ENCODE assay signal across 3 cellular contexts in genomic region chr4:83255584-83255983, GRCh38.
TF ChIP-seq lines count a peak whose summit lies in the region.

No MANE protein-coding gene starts in this region.

TF ChIP-seq in Ishikawa, 13 proteins besides CTCF, POLR2A, EP300 and RAD21:
- TF ChIP-seq EGR1 (IDR thresholded peaks at IDR 0.05), result no peak
- no peak for TF ChIP-seq CEBPB (IDR thresholded peaks at IDR 0.05)
- no peak for TF ChIP-seq CREB1 (IDR thresholded peaks at IDR 0.05; ENCODE audit: low read depth)
- peak; percentile 78 for TF ChIP-seq TEAD4 (IDR thresholded peaks at IDR 0.05)
TF ChIP-seq in Ishikawa: peak in this region for 1.

TF ChIP-seq in K562, 482 proteins besides CTCF, POLR2A, EP300 and RAD21 (continues in another document):
- TF ChIP-seq ZNF584 (CRISPR knock-in tag; IDR thresholded peaks at IDR 0.05; ENCODE audit: low read depth), result peak; percentile 21; the same call in 1 of the 2 replicates
- TF ChIP-seq C11orf30 (IDR thresholded peaks at IDR 0.05; ENCODE audit: low read depth), result peak; percentile 41; the same call in 1 of the 2 replicates
- TF ChIP-seq SAFB2 (IDR thresholded peaks at IDR 0.05; ENCODE audit: borderline replicate concordance, low read depth, low read length, severe bottlenecking), result no peak
- no peak for TF ChIP-seq NR0B1 (IDR thresholded peaks at IDR 0.05; ENCODE audit: partially characterized antibody)
- no peak for TF ChIP-seq NR3C1 (CRISPR knock-in tag; IDR thresholded peaks at IDR 0.05)
- TF ChIP-seq BCLAF1 (IDR thresholded peaks at IDR 0.05; ENCODE audit: borderline replicate concordance in 1 of 2, control insufficient read depth in 1 of 2, low read depth in 2 of 2, low read length in 1 of 2), result no peak
- no peak for TF ChIP-seq HNRNPUL1 (IDR thresholded peaks at IDR 0.05; ENCODE audit: low read length)
- no peak for TF ChIP-seq CGGBP1 (CRISPR knock-in tag; IDR thresholded peaks at IDR 0.05)
- no peak for TF ChIP-seq MITF (IDR thresholded peaks at IDR 0.05)
- peak; percentile 66 for TF ChIP-seq GABPA (tag; conservative IDR thresholded peaks at IDR 0.05; ENCODE audit: low read depth)
- TF ChIP-seq DIDO1 (tag; IDR thresholded peaks at IDR 0.05; ENCODE audit: low read depth), result no peak
- no peak for TF ChIP-seq GABPB2 (CRISPR knock-in tag; conservative IDR thresholded peaks at IDR 0.05)
- no peak for TF ChIP-seq NR1H2 (CRISPR knock-in tag; IDR thresholded peaks at IDR 0.05)
- TF ChIP-seq KHSRP (IDR thresholded peaks at IDR 0.05), result no peak
- no peak for TF ChIP-seq ZNF507 (tag; conservative IDR thresholded peaks at IDR 0.05)
- 0 out of 4 replicates have a peak, but pooled peaks of 1 of the 2 experiments have one; percentile 24 for TF ChIP-seq RCOR1 (IDR thresholded peaks at IDR 0.05; ENCODE audit: borderline replicate concordance in 1 of 2, low read depth in 2 of 2, low read length in 2 of 2)
- no peak for TF ChIP-seq E2F6 (IDR thresholded peaks at IDR 0.05; ENCODE audit: borderline replicate concordance in 1 of 2, extremely low read depth in 1 of 2, insufficient read depth in 1 of 2, insufficient read length in 1 of 2, low read depth in 1 of 2, low read length in 1 of 2, poor library complexity in 1 of 2, severe bottlenecking in 1 of 2)
- no peak for TF ChIP-seq ZNF282 (CRISPR knock-in tag; IDR thresholded peaks at IDR 0.05)
- TF ChIP-seq DPF2 (IDR thresholded peaks at IDR 0.05), result no peak
- TF ChIP-seq CCNT2 (IDR thresholded peaks at IDR 0.05; ENCODE audit: borderline replicate concordance, extremely low read depth, insufficient read length, low read depth, low read length), result no peak
- no peak for TF ChIP-seq RB1 (IDR thresholded peaks at IDR 0.05; ENCODE audit: low read depth)

TF ChIP-seq in HepG2, 621 proteins besides CTCF, POLR2A, EP300 and RAD21:
- TF ChIP-seq ZNF816 (CRISPR knock-in tag; IDR thresholded peaks at IDR 0.05; ENCODE audit: borderline replicate concordance), result no peak
- TF ChIP-seq MAFF (IDR thresholded peaks at IDR 0.05; ENCODE audit: low read depth, low read length), result 0 out of 2 replicates have a peak, but pooled peaks have one; percentile 8
- TF ChIP-seq ZNF20 (CRISPR knock-in tag; IDR thresholded peaks at IDR 0.05), result no peak
- peak in 1 of 2 experiments; percentile 35; a peak in 1 of 4 replicates for TF ChIP-seq NR2F1 (CRISPR knock-in tag; IDR thresholded peaks at IDR 0.05)
- 0 out of 4 replicates have a peak, but pooled peaks of 1 of the 2 experiments have one; percentile 10 for TF ChIP-seq MAFK (conservative IDR thresholded peaks at IDR 0.05 in 1 of 2, IDR thresholded peaks at IDR 0.05 in 1 of 2; ENCODE audit: low read length in 2 of 2)
